6 cellular contexts compared by ENCODE assay signal in the genomic region with DNA sequence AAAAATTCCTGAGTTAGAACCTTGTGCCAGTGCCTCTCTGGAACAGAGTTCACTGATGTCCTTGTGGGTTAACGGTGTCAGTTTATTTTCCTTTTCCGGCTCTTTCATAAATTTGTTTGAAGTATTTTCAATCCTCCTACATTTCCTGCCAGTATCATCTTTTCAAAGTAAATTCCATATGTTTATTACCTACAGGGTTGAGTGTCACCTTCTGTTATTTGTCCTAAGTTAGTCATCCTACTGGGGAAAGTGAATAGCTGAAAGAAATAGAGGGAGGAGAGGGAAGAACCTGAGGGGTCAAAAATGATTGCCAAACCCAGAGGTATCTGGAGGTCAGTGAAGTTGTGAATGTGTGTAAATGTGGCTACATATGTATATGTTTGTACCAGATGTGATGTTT.
"Had no signal": no experiment of that assay in that cellular context is flagged by ENCODE, and none has a peak within 500 bp of the region (broad histone marks: within the 10 kb centered on the region; RNA-seq: fewer than 3 reads in every experiment).

No MANE protein-coding gene starts in this region.

- DNase-seq: IMR-90, KBM-7, KG1 had no signal

- ATAC-seq: HepG2, K562 had no signal

- H3K4me3 ChIP-seq: K562 had no signal

- H3K27ac ChIP-seq: HL-60 had no signal
